1 cellular context compared by ENCODE assay signal in the genomic region with DNA sequence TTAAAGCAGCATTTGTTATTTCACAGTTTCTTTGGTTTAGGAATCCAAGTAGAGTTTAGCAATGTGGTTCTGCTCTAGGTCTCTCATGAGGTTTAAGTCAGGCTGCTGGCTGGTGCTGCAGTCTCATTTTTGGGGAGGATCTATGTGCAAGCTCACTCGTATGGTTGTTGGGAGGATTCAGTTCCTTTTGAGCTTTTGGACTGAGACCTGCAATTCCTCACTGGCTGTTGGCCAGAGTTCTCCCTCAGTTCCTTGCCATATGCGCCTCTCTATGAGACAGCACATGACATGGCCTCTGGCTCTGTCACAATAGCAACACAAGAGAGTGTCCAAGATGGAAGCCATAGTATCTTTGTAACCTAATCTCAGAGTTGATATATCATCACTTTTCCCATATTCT.
TF ChIP-seq lines count a peak whose summit lies in the region.

No MANE protein-coding gene starts in this region.

TF ChIP-seq in HepG2, 621 proteins besides CTCF, POLR2A, EP300 and RAD21:
- TF ChIP-seq ZNF567 (CRISPR knock-in tag; IDR thresholded peaks at IDR 0.05; ENCODE audit: borderline replicate concordance), result no peak
- TF ChIP-seq, protein P1, sequence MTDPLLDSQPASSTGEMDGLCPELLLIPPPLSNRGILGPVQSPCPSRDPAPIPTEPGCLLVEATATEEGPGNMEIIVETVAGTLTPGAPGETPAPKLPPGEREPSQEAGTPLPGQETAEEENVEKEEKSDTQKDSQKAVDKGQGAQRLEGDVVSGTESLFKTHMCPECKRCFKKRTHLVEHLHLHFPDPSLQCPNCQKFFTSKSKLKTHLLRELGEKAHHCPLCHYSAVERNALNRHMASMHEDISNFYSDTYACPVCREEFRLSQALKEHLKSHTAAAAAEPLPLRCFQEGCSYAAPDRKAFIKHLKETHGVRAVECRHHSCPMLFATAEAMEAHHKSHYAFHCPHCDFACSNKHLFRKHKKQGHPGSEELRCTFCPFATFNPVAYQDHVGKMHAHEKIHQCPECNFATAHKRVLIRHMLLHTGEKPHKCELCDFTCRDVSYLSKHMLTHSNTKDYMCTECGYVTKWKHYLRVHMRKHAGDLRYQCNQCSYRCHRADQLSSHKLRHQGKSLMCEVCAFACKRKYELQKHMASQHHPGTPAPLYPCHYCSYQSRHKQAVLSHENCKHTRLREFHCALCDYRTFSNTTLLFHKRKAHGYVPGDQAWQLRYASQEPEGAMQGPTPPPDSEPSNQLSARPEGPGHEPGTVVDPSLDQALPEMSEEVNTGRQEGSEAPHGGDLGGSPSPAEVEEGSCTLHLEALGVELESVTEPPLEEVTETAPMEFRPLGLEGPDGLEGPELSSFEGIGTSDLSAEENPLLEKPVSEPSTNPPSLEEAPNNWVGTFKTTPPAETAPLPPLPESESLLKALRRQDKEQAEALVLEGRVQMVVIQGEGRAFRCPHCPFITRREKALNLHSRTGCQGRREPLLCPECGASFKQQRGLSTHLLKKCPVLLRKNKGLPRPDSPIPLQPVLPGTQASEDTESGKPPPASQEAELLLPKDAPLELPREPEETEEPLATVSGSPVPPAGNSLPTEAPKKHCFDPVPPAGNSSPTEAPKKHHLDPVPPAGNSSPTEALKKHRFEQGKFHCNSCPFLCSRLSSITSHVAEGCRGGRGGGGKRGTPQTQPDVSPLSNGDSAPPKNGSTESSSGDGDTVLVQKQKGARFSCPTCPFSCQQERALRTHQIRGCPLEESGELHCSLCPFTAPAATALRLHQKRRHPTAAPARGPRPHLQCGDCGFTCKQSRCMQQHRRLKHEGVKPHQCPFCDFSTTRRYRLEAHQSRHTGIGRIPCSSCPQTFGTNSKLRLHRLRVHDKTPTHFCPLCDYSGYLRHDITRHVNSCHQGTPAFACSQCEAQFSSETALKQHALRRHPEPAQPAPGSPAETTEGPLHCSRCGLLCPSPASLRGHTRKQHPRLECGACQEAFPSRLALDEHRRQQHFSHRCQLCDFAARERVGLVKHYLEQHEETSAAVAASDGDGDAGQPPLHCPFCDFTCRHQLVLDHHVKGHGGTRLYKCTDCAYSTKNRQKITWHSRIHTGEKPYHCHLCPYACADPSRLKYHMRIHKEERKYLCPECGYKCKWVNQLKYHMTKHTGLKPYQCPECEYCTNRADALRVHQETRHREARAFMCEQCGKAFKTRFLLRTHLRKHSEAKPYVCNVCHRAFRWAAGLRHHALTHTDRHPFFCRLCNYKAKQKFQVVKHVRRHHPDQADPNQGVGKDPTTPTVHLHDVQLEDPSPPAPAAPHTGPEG (CRISPR knock-in tag; IDR thresholded peaks at IDR 0.05), result no peak
- no peak for TF ChIP-seq HOXA3 (CRISPR knock-in tag; IDR thresholded peaks at IDR 0.05)
- TF ChIP-seq KMT2B (CRISPR knock-in tag; IDR thresholded peaks at IDR 0.05), result no peak
- TF ChIP-seq, protein P2, sequence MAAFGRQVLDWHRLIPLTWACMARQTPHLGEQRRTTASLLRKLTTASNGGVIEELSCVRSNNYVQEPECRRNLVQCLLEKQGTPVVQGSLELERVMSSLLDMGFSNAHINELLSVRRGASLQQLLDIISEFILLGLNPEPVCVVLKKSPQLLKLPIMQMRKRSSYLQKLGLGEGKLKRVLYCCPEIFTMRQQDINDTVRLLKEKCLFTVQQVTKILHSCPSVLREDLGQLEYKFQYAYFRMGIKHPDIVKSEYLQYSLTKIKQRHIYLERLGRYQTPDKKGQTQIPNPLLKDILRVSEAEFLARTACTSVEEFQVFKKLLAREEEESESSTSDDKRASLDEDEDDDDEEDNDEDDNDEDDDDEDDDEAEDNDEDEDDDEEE (CRISPR knock-in tag; IDR thresholded peaks at IDR 0.05), result no peak
- no peak for TF ChIP-seq KDM3A (CRISPR knock-in tag; IDR thresholded peaks at IDR 0.05; ENCODE audit: low read depth)
- TF ChIP-seq, protein P3, sequence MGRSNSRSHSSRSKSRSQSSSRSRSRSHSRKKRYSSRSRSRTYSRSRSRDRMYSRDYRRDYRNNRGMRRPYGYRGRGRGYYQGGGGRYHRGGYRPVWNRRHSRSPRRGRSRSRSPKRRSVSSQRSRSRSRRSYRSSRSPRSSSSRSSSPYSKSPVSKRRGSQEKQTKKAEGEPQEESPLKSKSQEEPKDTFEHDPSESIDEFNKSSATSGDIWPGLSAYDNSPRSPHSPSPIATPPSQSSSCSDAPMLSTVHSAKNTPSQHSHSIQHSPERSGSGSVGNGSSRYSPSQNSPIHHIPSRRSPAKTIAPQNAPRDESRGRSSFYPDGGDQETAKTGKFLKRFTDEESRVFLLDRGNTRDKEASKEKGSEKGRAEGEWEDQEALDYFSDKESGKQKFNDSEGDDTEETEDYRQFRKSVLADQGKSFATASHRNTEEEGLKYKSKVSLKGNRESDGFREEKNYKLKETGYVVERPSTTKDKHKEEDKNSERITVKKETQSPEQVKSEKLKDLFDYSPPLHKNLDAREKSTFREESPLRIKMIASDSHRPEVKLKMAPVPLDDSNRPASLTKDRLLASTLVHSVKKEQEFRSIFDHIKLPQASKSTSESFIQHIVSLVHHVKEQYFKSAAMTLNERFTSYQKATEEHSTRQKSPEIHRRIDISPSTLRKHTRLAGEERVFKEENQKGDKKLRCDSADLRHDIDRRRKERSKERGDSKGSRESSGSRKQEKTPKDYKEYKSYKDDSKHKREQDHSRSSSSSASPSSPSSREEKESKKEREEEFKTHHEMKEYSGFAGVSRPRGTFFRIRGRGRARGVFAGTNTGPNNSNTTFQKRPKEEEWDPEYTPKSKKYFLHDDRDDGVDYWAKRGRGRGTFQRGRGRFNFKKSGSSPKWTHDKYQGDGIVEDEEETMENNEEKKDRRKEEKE (IDR thresholded peaks at IDR 0.05), result no peak
- TF ChIP-seq, protein P4, sequence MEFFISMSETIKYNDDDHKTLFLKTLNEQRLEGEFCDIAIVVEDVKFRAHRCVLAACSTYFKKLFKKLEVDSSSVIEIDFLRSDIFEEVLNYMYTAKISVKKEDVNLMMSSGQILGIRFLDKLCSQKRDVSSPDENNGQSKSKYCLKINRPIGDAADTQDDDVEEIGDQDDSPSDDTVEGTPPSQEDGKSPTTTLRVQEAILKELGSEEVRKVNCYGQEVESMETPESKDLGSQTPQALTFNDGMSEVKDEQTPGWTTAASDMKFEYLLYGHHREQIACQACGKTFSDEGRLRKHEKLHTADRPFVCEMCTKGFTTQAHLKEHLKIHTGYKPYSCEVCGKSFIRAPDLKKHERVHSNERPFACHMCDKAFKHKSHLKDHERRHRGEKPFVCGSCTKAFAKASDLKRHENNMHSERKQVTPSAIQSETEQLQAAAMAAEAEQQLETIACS (CRISPR knock-in tag; IDR thresholded peaks at IDR 0.05), result no peak
- no peak for TF ChIP-seq FOXK2 (IDR thresholded peaks at IDR 0.05)
- no peak for TF ChIP-seq ZNF10 (CRISPR knock-in tag; IDR thresholded peaks at IDR 0.05; ENCODE audit: borderline replicate concordance, low read depth)
- no peak for TF ChIP-seq ZNF337 (CRISPR knock-in tag; IDR thresholded peaks at IDR 0.05; ENCODE audit: borderline replicate concordance, low read depth)
- no peak for TF ChIP-seq ATF7-NPFF (CRISPR knock-in tag; IDR thresholded peaks at IDR 0.05; ENCODE audit: low read depth)
- TF ChIP-seq, protein P5, sequence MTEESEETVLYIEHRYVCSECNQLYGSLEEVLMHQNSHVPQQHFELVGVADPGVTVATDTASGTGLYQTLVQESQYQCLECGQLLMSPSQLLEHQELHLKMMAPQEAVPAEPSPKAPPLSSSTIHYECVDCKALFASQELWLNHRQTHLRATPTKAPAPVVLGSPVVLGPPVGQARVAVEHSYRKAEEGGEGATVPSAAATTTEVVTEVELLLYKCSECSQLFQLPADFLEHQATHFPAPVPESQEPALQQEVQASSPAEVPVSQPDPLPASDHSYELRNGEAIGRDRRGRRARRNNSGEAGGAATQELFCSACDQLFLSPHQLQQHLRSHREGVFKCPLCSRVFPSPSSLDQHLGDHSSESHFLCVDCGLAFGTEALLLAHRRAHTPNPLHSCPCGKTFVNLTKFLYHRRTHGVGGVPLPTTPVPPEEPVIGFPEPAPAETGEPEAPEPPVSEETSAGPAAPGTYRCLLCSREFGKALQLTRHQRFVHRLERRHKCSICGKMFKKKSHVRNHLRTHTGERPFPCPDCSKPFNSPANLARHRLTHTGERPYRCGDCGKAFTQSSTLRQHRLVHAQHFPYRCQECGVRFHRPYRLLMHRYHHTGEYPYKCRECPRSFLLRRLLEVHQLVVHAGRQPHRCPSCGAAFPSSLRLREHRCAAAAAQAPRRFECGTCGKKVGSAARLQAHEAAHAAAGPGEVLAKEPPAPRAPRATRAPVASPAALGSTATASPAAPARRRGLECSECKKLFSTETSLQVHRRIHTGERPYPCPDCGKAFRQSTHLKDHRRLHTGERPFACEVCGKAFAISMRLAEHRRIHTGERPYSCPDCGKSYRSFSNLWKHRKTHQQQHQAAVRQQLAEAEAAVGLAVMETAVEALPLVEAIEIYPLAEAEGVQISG (CRISPR knock-in tag; IDR thresholded peaks at IDR 0.05), result no peak
- no peak for TF ChIP-seq ZNF747 (CRISPR knock-in tag; IDR thresholded peaks at IDR 0.05; ENCODE audit: borderline replicate concordance)
